In the genomic region with DNA sequence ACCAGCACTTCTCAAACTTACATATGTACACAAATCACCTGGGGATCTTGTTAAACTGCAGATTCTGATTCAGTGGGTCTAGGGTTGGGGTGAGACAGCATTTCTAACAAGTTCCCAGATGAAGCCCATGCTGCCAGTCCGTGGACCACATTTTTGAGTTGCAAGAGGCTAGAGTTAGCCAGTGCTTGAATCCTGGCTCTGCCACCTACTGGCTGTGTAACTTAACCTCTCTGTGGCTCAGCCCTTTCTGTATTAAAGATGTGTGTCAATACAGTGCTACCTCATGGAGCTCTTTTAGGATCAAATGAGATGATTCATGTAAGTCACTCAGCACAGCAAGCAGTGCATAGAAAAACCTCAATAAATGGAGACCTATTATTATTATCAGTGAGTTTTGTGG, we compare ENCODE assay signal across 17 cellular contexts.
DNase-seq lines count a peak whose midpoint lies in the region; ATAC-seq and TF ChIP-seq lines count a peak whose summit lies in the region.
"Had no signal": no experiment of that assay in that cellular context is flagged by ENCODE, and none has a peak within 500 bp of the region (broad histone marks: within the 10 kb centered on the region; RNA-seq: fewer than 3 reads in every experiment).

No MANE protein-coding gene starts in this region.

- intact Hi-C loops in mammary epithelial cell (cut with micrococcal nuclease) (no loop called here), MCF 10A (cut with micrococcal nuclease) (no loop called here)
- intact Hi-C loops in CD4-positive, alpha-beta T cell (cut with DNase I, micrococcal nuclease): no loop called here

- H3K4me3 Mint-ChIP-seq in MCF 10A (ENCODE audit: unreplicated experiment): no peak overlapping the region
- H3K4me3 Mint-ChIP-seq in CD4-positive, alpha-beta T cell: no peak overlapping the region
- H3K4me3 Mint-ChIP-seq: activated naive CD8-positive, alpha-beta T cell treated with anti-CD3 and anti-CD28 coated beads, Interleukin-2, amount 10 ng/mL, durations not matched to agents 7 days and 5 days had no signal

- in situ Hi-C loops in mammary epithelial cell (cut with MboI; ENCODE audit: low sequenced_read_pairs in 2 of 2): no loop called here

- H3K4me1 Mint-ChIP-seq in MCF 10A (ENCODE audit: insufficient read depth, unreplicated experiment): no peaks in the 10 kb centered on the region
- no peaks in the 10 kb centered on the region for H3K4me1 Mint-ChIP-seq in CD4-positive, alpha-beta T cell (ENCODE audit: low read depth)
- H3K4me1 Mint-ChIP-seq: activated naive CD8-positive, alpha-beta T cell treated with anti-CD3 and anti-CD28 coated beads, Interleukin-2, amount 10 ng/mL, durations not matched to agents 7 days and 5 days had no signal

- CTCF ChIA-PET in mammary epithelial cell (lab: Charles Lee; ENCODE audit: low non-redundant PET): interaction anchor here (0.6 to 0.8 kb wide), 3 partner anchors 9 to 477 kb away, joined by 3 to 15 read pairs (median 3); no protein-coding TSS in a partner anchor
- CTCF ChIA-PET in MCF 10A (lab: Yijun Ruan, JAX): no interaction called here
- CTCF ChIA-PET in CD4-positive, alpha-beta T cell (lab: Charles Lee): no interaction called here

- POLR2A ChIA-PET in MCF 10A (lab: Yijun Ruan, JAX): interaction anchor here (0.6 kb wide), 1 partner anchor 26 kb away, joined by 3 read pairs; no protein-coding TSS in a partner anchor
- POLR2A ChIA-PET in CD4-positive, alpha-beta T cell (lab: Charles Lee): no interaction called here

- no peaks in the 10 kb centered on the region for H3K36me3 Mint-ChIP-seq in MCF 10A (ENCODE audit: insufficient read depth, unreplicated experiment)
- H3K36me3 Mint-ChIP-seq in CD4-positive, alpha-beta T cell (ENCODE audit: low read depth): no peaks in the 10 kb centered on the region
- H3K36me3 Mint-ChIP-seq: activated naive CD8-positive, alpha-beta T cell treated with anti-CD3 and anti-CD28 coated beads, Interleukin-2, amount 10 ng/mL, durations not matched to agents 7 days and 5 days had no signal

- no peaks in the 10 kb centered on the region for H3K79me2 ChIP-seq in mammary epithelial cell (ENCODE audit: insufficient read depth, low read length)

- H4K20me1 ChIP-seq in mammary epithelial cell (ENCODE audit: insufficient read depth, low read length): no peaks in the 10 kb centered on the region

- no peaks in the 10 kb centered on the region for H3K27me3 Mint-ChIP-seq in MCF 10A (ENCODE audit: insufficient read depth, unreplicated experiment)
- peaks cover 4% of the 10 kb centered on the region for H3K27me3 Mint-ChIP-seq in CD4-positive, alpha-beta T cell
- H3K27me3 Mint-ChIP-seq: activated naive CD8-positive, alpha-beta T cell treated with anti-CD3 and anti-CD28 coated beads, Interleukin-2, amount 10 ng/mL, durations not matched to agents 7 days and 5 days had no signal

- peaks cover 21% of the 10 kb centered on the region for H3K9me3 ChIP-seq in mammary epithelial cell (replicated peaks; ENCODE audit: insufficient read depth, low read length)
- H3K9me3 ChIP-seq in CD4-positive, alpha-beta T cell (ENCODE audit: control insufficient read depth, low read length): no peaks in the 10 kb centered on the region
- H3K9me3 ChIP-seq: right atrium auricular region, testis had no signal

- BruUV-seq in mammary epithelial cell (replicated peaks; lab: Mats Ljungman, UMichigan) (no TSS peak), MCF 10A (replicated peaks; lab: Mats Ljungman, UMichigan) (no TSS peak)

- H3K27ac ChIP-seq in mammary epithelial cell (ENCODE audit: insufficient read depth, low read depth, low read length): no peak overlapping the region
- no peak overlapping the region for H3K27ac ChIP-seq in CD4-positive, alpha-beta T cell (ENCODE audit: low read depth, low read length)
- H3K27ac ChIP-seq: cardiac muscle cell, right atrium auricular region, testis had no signal

- no peak for ATAC-seq in CD4-positive, alpha-beta T cell (ENCODE audit: poor library complexity)
- no peak for ATAC-seq in HG03457 (IDR thresholded peaks at IDR 0.05; ENCODE audit: unreplicated experiment)

- no peak overlapping the region for H2AFZ ChIP-seq in mammary epithelial cell (ENCODE audit: low read depth, low read length)

- no peak overlapping the region for H3K4me2 ChIP-seq in mammary epithelial cell (ENCODE audit: insufficient read depth, low read depth, low read length)

- WGBS in mammary epithelial cell (ENCODE audit: low coverage, missing lambda C conversion rate): 17% methylated on average over 1 of the region's 1 CpG

- dilution Hi-C loops in mammary epithelial cell (cut with HindIII; ENCODE audit: low sequenced_read_pairs): no loop called here

- DNase-seq in mammary epithelial cell: peak; percentile 19
- DNase-seq in MCF 10A (ENCODE audit: unreplicated experiment): no peak
- peak; percentile 6 for DNase-seq in OCI-M1 (lab: John Stamatoyannopoulos, UW)
- no peak for DNase-seq in foreskin fibroblast
- DNase-seq in CD4-positive, alpha-beta T cell: no peak
- no peak for DNase-seq in globus pallidus (ENCODE audit: low spot score)
- no peak for DNase-seq in effector CD8-positive, alpha-beta T cell (lab: John Stamatoyannopoulos, UW)
- DNase-seq: activated naive CD8-positive, alpha-beta T cell treated with anti-CD3 and anti-CD28 coated beads, Interleukin-2, amount 10 ng/mL, durations not matched to agents 7 days and 5 days; effector CD4-positive, alpha-beta T cell; IMR-90; NCI-H146; NCI-H524 treated with DMSO at 0.1 percent for 48 hours; T-helper 2 cell; testis had no signal

- no peak overlapping the region for H3K9ac ChIP-seq in mammary epithelial cell (ENCODE audit: insufficient read depth, low read length)

- H3K27me3 ChIP-seq in mammary epithelial cell (ENCODE audit: insufficient read depth, low read length): no peaks in the 10 kb centered on the region
- H3K27me3 ChIP-seq in CD4-positive, alpha-beta T cell (ENCODE audit: control insufficient read depth, insufficient read depth, low read length): no peaks in the 10 kb centered on the region
- H3K27me3 ChIP-seq: cardiac muscle cell, right atrium auricular region, testis had no signal

- no peaks in the 10 kb centered on the region for H3K36me3 ChIP-seq in mammary epithelial cell (ENCODE audit: insufficient read depth, low read length)
- H3K36me3 ChIP-seq: cardiac muscle cell, right atrium auricular region had no signal

- H3K4me3 ChIP-seq in mammary epithelial cell (replicated peaks in 1 of 3; ENCODE audit: insufficient read depth in 1 of 3, low read depth in 2 of 3, low read length in 3 of 3): no peak overlapping the region
- H3K4me3 ChIP-seq in foreskin fibroblast (ENCODE audit: low read depth in 1 of 2, low read length in 2 of 2): no peak overlapping the region
- H3K4me3 ChIP-seq: cardiac muscle cell, right atrium auricular region, testis had no signal

- no peaks in the 10 kb centered on the region for H3K4me1 ChIP-seq in mammary epithelial cell (ENCODE audit: insufficient read depth, low read length)
- H3K4me1 ChIP-seq: right atrium auricular region had no signal

- H3K27ac Mint-ChIP-seq in MCF 10A (ENCODE audit: low read depth, unreplicated experiment): no peak overlapping the region
- H3K27ac Mint-ChIP-seq in CD4-positive, alpha-beta T cell: no peak overlapping the region
- H3K27ac Mint-ChIP-seq: activated naive CD8-positive, alpha-beta T cell treated with anti-CD3 and anti-CD28 coated beads, Interleukin-2, amount 10 ng/mL, durations not matched to agents 7 days and 5 days had no signal

- H3K9me3 Mint-ChIP-seq in MCF 10A (ENCODE audit: unreplicated experiment): peaks cover 18% of the 10 kb centered on the region
- no peaks in the 10 kb centered on the region for H3K9me3 Mint-ChIP-seq in CD4-positive, alpha-beta T cell

- TF ChIP-seq CTCF in mammary epithelial cell (conservative IDR thresholded peaks at IDR 0.05 in 1 of 2, IDR thresholded peaks at IDR 0.05 in 1 of 2; ENCODE audit: extremely low read depth in 1 of 2, insufficient read depth in 1 of 2, low read depth in 1 of 2, low read length in 2 of 2) (no peak), MCF 10A (IDR thresholded peaks at IDR 0.05; ENCODE audit: unreplicated experiment) (no peak), foreskin fibroblast (IDR thresholded peaks at IDR 0.05; ENCODE audit: low read depth, low read length) (peak; percentile 21)
- no peak for TF ChIP-seq CTCF in CD4-positive, alpha-beta T cell (IDR thresholded peaks at IDR 0.05)

Comparison
In these comparisons a context has a peak if more than half of its experiments do, and no peak if none do; other contexts are left out.
1. DNase-seq: peak in mammary epithelial cell (single experiment) and OCI-M1 (single experiment); none in MCF 10A (single experiment), foreskin fibroblast (0 of 2), CD4-positive, alpha-beta T cell (0 of 10), globus pallidus (single experiment) and effector CD8-positive, alpha-beta T cell (single experiment).